ENCODE assay signal across 8 cellular contexts in the genomic region with DNA sequence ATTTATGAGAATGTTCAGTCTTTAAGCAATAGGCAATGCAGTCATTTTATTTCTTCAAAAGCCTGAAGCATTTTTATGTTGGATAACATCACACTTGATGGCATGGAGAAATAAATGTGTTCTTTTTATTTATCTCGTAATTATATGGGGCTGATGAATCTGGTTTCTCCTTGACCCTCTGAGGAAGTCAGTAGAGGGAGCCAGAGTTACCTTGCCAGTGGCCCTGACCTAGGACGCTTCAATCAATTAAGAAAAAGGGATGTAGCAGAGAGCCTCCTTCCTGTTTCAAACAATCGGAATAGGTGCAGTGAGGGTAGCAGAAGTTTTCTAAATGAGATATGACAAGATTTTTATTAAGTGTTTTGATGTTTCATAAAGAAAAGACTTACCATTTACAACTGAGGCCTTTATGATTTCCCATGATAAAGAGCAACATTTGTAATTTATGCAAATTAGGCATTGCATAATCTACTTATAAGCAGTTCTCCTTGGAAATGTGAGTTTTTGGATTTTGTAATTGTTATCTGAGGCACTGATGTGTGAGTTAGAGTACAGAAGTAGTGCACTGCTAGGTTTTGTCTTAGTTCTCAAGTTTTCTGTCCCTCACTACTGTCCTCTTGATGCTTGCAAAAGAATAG.
DNase-seq lines count a peak whose midpoint lies in the region; ATAC-seq, FAIRE-seq and TF ChIP-seq lines count a peak whose summit lies in the region.

No MANE protein-coding gene starts in this region.

- H3K27ac ChIP-seq in OCI-LY3 (ENCODE audit: low read length) (no peak overlapping the region), esophagus squamous epithelium (no peak overlapping the region), small intestine (ENCODE audit: low read depth in 1 of 2, low read length in 1 of 2) (no peak overlapping the region)

- DNase-seq in BE2C (no peak), esophagus squamous epithelium (lab: John Stamatoyannopoulos, UW) (no peak), small intestine (peak; percentile 12), NCI-H2171 treated with DMSO at 0.1 percent for 48 hours (lab: John Stamatoyannopoulos, UW) (no peak), NCI-H526 treated with DMSO at 0.1 percent for 48 hours (lab: John Stamatoyannopoulos, UW) (no peak)

- H3K9me3 ChIP-seq in BE2C, result no peaks in the 10 kb centered on the region
- no peaks in the 10 kb centered on the region for H3K9me3 ChIP-seq in OCI-LY3 (ENCODE audit: insufficient read depth, low read length)
- no peaks in the 10 kb centered on the region for H3K9me3 ChIP-seq in esophagus squamous epithelium
- H3K9me3 ChIP-seq in small intestine (ENCODE audit: control insufficient read depth, low read depth), result no peaks in the 10 kb centered on the region

- 36 to 52% methylated on average over 3 of the region's 3 CpGs for WGBS in esophagus squamous epithelium, 2 donors
- WGBS in small intestine, 3 donors, result 29 to 50% (median 40%) methylated on average over 3 of the region's 3 CpGs

- TF ChIP-seq CTCF in BE2C (IDR thresholded peaks at IDR 0.05; ENCODE audit: low read depth, low read length), result peak; percentile 8; the same call in 1 of the 2 replicates
- TF ChIP-seq CTCF in OCI-LY3 (IDR thresholded peaks at IDR 0.05; ENCODE audit: low read depth, low read length), result peak; percentile 79
- peak in 4 of 6 experiments; percentile 9 to 48 (median 36) for TF ChIP-seq CTCF in esophagus squamous epithelium (IDR thresholded peaks at IDR 0.05)

- no peak for TF ChIP-seq POLR2A in esophagus squamous epithelium (IDR thresholded peaks at IDR 0.05)

- no peaks in the 10 kb centered on the region for H3K79me2 ChIP-seq in OCI-LY3 (ENCODE audit: low read length)

- peak; percentile 67 for ATAC-seq in GM21515 (IDR thresholded peaks at IDR 0.05; ENCODE audit: unreplicated experiment)
- no peak for ATAC-seq in HG03045 (IDR thresholded peaks at IDR 0.05; ENCODE audit: unreplicated experiment)

- intact Hi-C loops in esophagus squamous epithelium (cut with DNase I), result no loop called here

- H3K4me2 ChIP-seq in OCI-LY3 (ENCODE audit: low read length), result peak overlapping the region; percentile 27

- H4K20me1 ChIP-seq in OCI-LY3 (ENCODE audit: insufficient read depth, low read length), result no peaks in the 10 kb centered on the region

- H3K4me3 ChIP-seq in BE2C (ENCODE audit: low read depth, low read length) (no peak overlapping the region), OCI-LY3 (ENCODE audit: low read length) (no peak overlapping the region), esophagus squamous epithelium (no peak overlapping the region), small intestine (ENCODE audit: low read depth in 1 of 2, low read length in 2 of 2) (no peak overlapping the region)

- no peak overlapping the region for H3K9ac ChIP-seq in OCI-LY3 (ENCODE audit: low read length)

- peak overlapping the region; percentile 42; the same call in 1 of the 2 replicates for H2AFZ ChIP-seq in OCI-LY3 (ENCODE audit: low read depth, low read length)

- no peaks in the 10 kb centered on the region for H3K36me3 ChIP-seq in BE2C
- H3K36me3 ChIP-seq in OCI-LY3 (replicated peaks; ENCODE audit: low read depth, low read length), result no peaks in the 10 kb centered on the region
- no peaks in the 10 kb centered on the region for H3K36me3 ChIP-seq in esophagus squamous epithelium
- no peaks in the 10 kb centered on the region for H3K36me3 ChIP-seq in small intestine (ENCODE audit: control insufficient read depth in 2 of 2, insufficient read depth in 2 of 2, low read length in 2 of 2)

- H3K4me1 ChIP-seq in BE2C, result no peaks in the 10 kb centered on the region
- 0 out of 2 replicates have a peak, but pooled peaks cover 4% of the 10 kb centered on the region for H3K4me1 ChIP-seq in OCI-LY3 (ENCODE audit: low read length)
- H3K4me1 ChIP-seq in esophagus squamous epithelium, result peaks cover 4 to 22% (median 4%) of the 10 kb centered on the region in 3 donors
- H3K4me1 ChIP-seq in small intestine (ENCODE audit: control insufficient read depth in 2 of 2, insufficient read depth in 1 of 2, low read depth in 1 of 2, low read length in 1 of 2), result no peaks in the 10 kb centered on the region

- H3K27me3 ChIP-seq in BE2C (no peaks in the 10 kb centered on the region), OCI-LY3 (ENCODE audit: low read depth, low read length) (no peaks in the 10 kb centered on the region), esophagus squamous epithelium (no peaks in the 10 kb centered on the region), small intestine (ENCODE audit: control insufficient read depth in 2 of 2, insufficient read depth in 2 of 2, low read length in 2 of 2) (no peaks in the 10 kb centered on the region)

- no peak for FAIRE-seq in small intestine (lab: Jason Lieb, UNC)

Comparison
In these comparisons a context has a peak if more than half of its experiments do, and no peak if none do; other contexts are left out.
1. CTCF ChIP-seq: peak in every context shown above with its lines; median percentile 79 in OCI-LY3; 36 in esophagus squamous epithelium; 8 in BE2C.